32 cellular contexts compared by ENCODE assay signal in the genomic region with DNA sequence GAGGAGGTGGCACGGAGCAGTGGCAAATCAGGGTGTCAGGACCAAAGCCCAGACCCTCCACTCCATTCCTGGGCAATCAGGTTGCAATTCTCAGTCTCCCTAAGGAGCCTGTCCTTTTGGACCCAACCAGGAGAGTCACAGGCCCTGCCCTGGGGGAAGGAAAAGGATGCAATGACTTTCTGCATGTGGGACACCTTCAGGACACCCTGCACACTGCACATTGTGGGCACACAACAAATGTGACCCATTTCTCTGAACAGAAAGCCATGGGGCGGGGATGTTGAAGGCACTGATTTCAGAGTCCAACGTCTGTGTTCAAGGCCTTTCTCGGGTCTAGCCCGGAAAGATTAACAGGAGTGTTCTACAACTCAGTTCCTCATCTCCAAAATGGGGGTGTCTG.
A peak's percentile ranks its signal among the peaks of the same experiment; 100 is the strongest.
DNase-seq lines count a peak whose midpoint lies in the region; ATAC-seq, FAIRE-seq and TF ChIP-seq lines count a peak whose summit lies in the region.
"Had no signal": no experiment of that assay in that cellular context is flagged by ENCODE, and none has a peak within 500 bp of the region (broad histone marks: within the 10 kb centered on the region; RNA-seq: fewer than 3 reads in every experiment).

No MANE protein-coding gene starts in this region.

- no peak overlapping the region for H3K4me3 ChIP-seq in smooth muscle cell
- H3K4me3 ChIP-seq: gastrocnemius medialis, K562, thoracic aorta had no signal

- no peak for TF ChIP-seq POLR2A in H54 (IDR thresholded peaks at IDR 0.05; ENCODE audit: low read depth, low read length)

- H3K27ac ChIP-seq in smooth muscle cell (ENCODE audit: low read depth) (peak overlapping the region; percentile 98), caudate nucleus (ENCODE audit: low read depth, low read length) (no peak overlapping the region)
- H3K27ac ChIP-seq: gastrocnemius medialis, thoracic aorta, WERI-Rb-1 had no signal

- no peak overlapping the region for H3K4me3 Mint-ChIP-seq in Calu3 (ENCODE audit: low read depth, unreplicated experiment)
- no peak overlapping the region for H3K4me3 Mint-ChIP-seq in HFFc6
- H3K4me3 Mint-ChIP-seq in chondrocyte (ENCODE audit: unreplicated experiment) = no peak overlapping the region
- H3K4me3 Mint-ChIP-seq in activated T-helper 2 cell treated with anti-CD3 and anti-CD28 coated beads, Interferon-gamma antibody, Interleukin-2, Interleukin-4, amounts not matched to agents 10 μg/mL and 5 μg/mL and 100 μg/mL, durations not matched to agents 14 hours and 24 hours and 36 hours (ENCODE audit: low read depth) = no peak overlapping the region
- H3K4me3 Mint-ChIP-seq: activated CD4-positive, alpha-beta T cell treated with anti-CD3 and anti-CD28 coated beads, Interleukin-2, amount 10 ng/mL, durations not matched to agents 7 days and 5 days; activated CD8-positive, alpha-beta memory T cell treated with anti-CD3 and anti-CD28 coated beads, Interleukin-2, amount 10 ng/mL, durations not matched to agents 7 days and 5 days; activated naive CD8-positive, alpha-beta T cell; activated T-helper 1 cell treated with anti-CD3 and anti-CD28 coated beads, Interleukin-12 subunit alpha, Interleukin-12 subunit beta, Interleukin-2, Interleukin-4 antibody, amounts not matched to agents 30 ng/mL and 10 ng/mL and 1 ng/mL, durations not matched to agents 14 hours and 24 hours and 36 hours; CD4-positive, alpha-beta T cell; naive thymus-derived CD8-positive, alpha-beta T cell; T-helper 2 cell treated with Interferon-gamma antibody and Interleukin-4, amounts not matched to agents 5 μg/mL and 100 μg/mL, for 36 hours had no signal

- no peaks in the 10 kb centered on the region for H3K36me3 ChIP-seq in smooth muscle cell (ENCODE audit: low read depth)
- H3K36me3 ChIP-seq: gastrocnemius medialis, thoracic aorta, WERI-Rb-1 had no signal

- CTCF ChIA-PET in Calu3 (lab: Charles Lee) = interaction anchor here (0.5 to 0.6 kb wide), 2 partner anchors 405 to 751 kb away, joined by 3 to 4 read pairs; no protein-coding TSS in a partner anchor

- no peaks in the 10 kb centered on the region for H3K27me3 ChIP-seq in smooth muscle cell (ENCODE audit: low read depth)

- WGBS in smooth muscle cell (ENCODE audit: low lambda C conversion rate) = 92% methylated on average over 5 of the region's 5 CpGs

- H3K27me3 Mint-ChIP-seq in Calu3 (ENCODE audit: unreplicated experiment) (peaks cover 21% of the 10 kb centered on the region), HFFc6 (ENCODE audit: insufficient read depth) (peaks cover 2% of the 10 kb centered on the region), chondrocyte (ENCODE audit: low read depth) (peaks cover 23% of the 10 kb centered on the region)
- H3K27me3 Mint-ChIP-seq in activated T-helper 2 cell treated with anti-CD3 and anti-CD28 coated beads, Interferon-gamma antibody, Interleukin-2, Interleukin-4, amounts not matched to agents 10 μg/mL and 5 μg/mL and 100 μg/mL, durations not matched to agents 14 hours and 24 hours and 36 hours (ENCODE audit: low read depth) = peaks cover 8% of the 10 kb centered on the region

- intact Hi-C loops in Calu3 (cut with micrococcal nuclease; ENCODE audit: unreplicated experiment) = no loop called here
- intact Hi-C loops in activated T-helper 2 cell treated with anti-CD3 and anti-CD28 coated beads, Interferon-gamma antibody, Interleukin-2, Interleukin-4, amounts not matched to agents 10 μg/mL and 5 μg/mL and 100 μg/mL, durations not matched to agents 14 hours and 24 hours and 36 hours (cut with micrococcal nuclease) = no loop called here

- H3K27ac Mint-ChIP-seq in Calu3 (ENCODE audit: unreplicated experiment) = no peak overlapping the region
- H3K27ac Mint-ChIP-seq in HFFc6 = no peak overlapping the region; the same call in 1 of the 2 replicates
- peak overlapping the region; percentile 6 for H3K27ac Mint-ChIP-seq in chondrocyte (ENCODE audit: unreplicated experiment)
- no peak overlapping the region for H3K27ac Mint-ChIP-seq in activated T-helper 2 cell treated with anti-CD3 and anti-CD28 coated beads, Interferon-gamma antibody, Interleukin-2, Interleukin-4, amounts not matched to agents 10 μg/mL and 5 μg/mL and 100 μg/mL, durations not matched to agents 14 hours and 24 hours and 36 hours
- H3K27ac Mint-ChIP-seq: activated CD4-positive, alpha-beta T cell treated with anti-CD3 and anti-CD28 coated beads, Interleukin-2, amount 10 ng/mL, durations not matched to agents 7 days and 5 days; activated CD8-positive, alpha-beta memory T cell treated with anti-CD3 and anti-CD28 coated beads, Interleukin-2, amount 10 ng/mL, durations not matched to agents 7 days and 5 days; activated naive CD8-positive, alpha-beta T cell; activated T-helper 1 cell treated with anti-CD3 and anti-CD28 coated beads, Interleukin-12 subunit alpha, Interleukin-12 subunit beta, Interleukin-2, Interleukin-4 antibody, amounts not matched to agents 30 ng/mL and 10 ng/mL and 1 ng/mL, durations not matched to agents 14 hours and 24 hours and 36 hours; CD4-positive, alpha-beta T cell; naive thymus-derived CD8-positive, alpha-beta T cell; T-helper 2 cell treated with Interferon-gamma antibody and Interleukin-4, amounts not matched to agents 5 μg/mL and 100 μg/mL, for 36 hours had no signal

- DNase-seq in Calu3 (no peak), HFFc6 (no peak), chondrocyte (ENCODE audit: low spot score) (peak; percentile 28), smooth muscle cell (lab: John Stamatoyannopoulos, UW; ENCODE audit: unreplicated experiment) (no peak), caudate nucleus (lab: John Stamatoyannopoulos, UW) (no peak), H54 (ENCODE audit: insufficient read length, low spot score) (no peak)
- no peak for DNase-seq in activated T-helper 2 cell treated with anti-CD3 and anti-CD28 coated beads, Interferon-gamma antibody, Interleukin-2, Interleukin-4, amounts not matched to agents 10 μg/mL and 5 μg/mL and 100 μg/mL, durations not matched to agents 14 hours and 24 hours and 36 hours (ENCODE audit: low spot score)
- DNase-seq: activated CD4-positive, alpha-beta T cell treated with anti-CD3 and anti-CD28 coated beads, Interleukin-2, amount 10 ng/mL, durations not matched to agents 7 days and 5 days; activated CD8-positive, alpha-beta memory T cell treated with anti-CD3 and anti-CD28 coated beads, Interleukin-2, amount 10 ng/mL, durations not matched to agents 7 days and 5 days; CD4-positive, alpha-beta T cell; effector CD8-positive, alpha-beta T cell; gastrocnemius medialis; GOT3; hippocampal formation; MM.1S; NCI-H1417 treated with DMSO at 0.1 percent for 48 hours; NCI-H2081 treated with DMSO at 0.1 percent for 48 hours; NCI-H82; retina; stimulated activated CD4-positive, alpha-beta T cell treated with anti-CD3 and anti-CD28 coated beads, Interleukin-4, amount 100 ng/mL, for 24 hours; stimulated activated naive CD4-positive, alpha-beta T cell treated with Interleukin-2 at 50 U/mL for 16 hours; WERI-Rb-1 had no signal

- no peak for FAIRE-seq in H54 (lab: Jason Lieb, UNC)
- FAIRE-seq: astrocyte, GM18507, K562 had no signal

- H3F3A ChIP-seq in smooth muscle cell (ENCODE audit: low read depth) = peaks cover 24% of the 10 kb centered on the region

- TF ChIP-seq CTCF in Calu3 (IDR thresholded peaks at IDR 0.05; ENCODE audit: unreplicated experiment) (peak; percentile 11), HFFc6 (IDR thresholded peaks at IDR 0.05) (peak; percentile 59), chondrocyte (IDR thresholded peaks at IDR 0.05) (no peak), smooth muscle cell (IDR thresholded peaks at IDR 0.05; ENCODE audit: borderline replicate concordance, insufficient read depth, poor library complexity, severe bottlenecking) (no peak)

- no peaks in the 10 kb centered on the region for H3K9me3 Mint-ChIP-seq in Calu3 (ENCODE audit: low read depth, unreplicated experiment)
- H3K9me3 Mint-ChIP-seq in HFFc6 = no peaks in the 10 kb centered on the region
- H3K9me3 Mint-ChIP-seq in chondrocyte (ENCODE audit: low read depth) = no peaks in the 10 kb centered on the region
- no peaks in the 10 kb centered on the region for H3K9me3 Mint-ChIP-seq in activated T-helper 2 cell treated with anti-CD3 and anti-CD28 coated beads, Interferon-gamma antibody, Interleukin-2, Interleukin-4, amounts not matched to agents 10 μg/mL and 5 μg/mL and 100 μg/mL, durations not matched to agents 14 hours and 24 hours and 36 hours
- H3K9me3 Mint-ChIP-seq: activated CD4-positive, alpha-beta T cell treated with anti-CD3 and anti-CD28 coated beads, Interleukin-2, amount 10 ng/mL, durations not matched to agents 7 days and 5 days; activated T-helper 1 cell treated with anti-CD3 and anti-CD28 coated beads, Interleukin-12 subunit alpha, Interleukin-12 subunit beta, Interleukin-2, Interleukin-4 antibody, amounts not matched to agents 30 ng/mL and 10 ng/mL and 1 ng/mL, durations not matched to agents 14 hours and 24 hours and 36 hours; CD4-positive, alpha-beta T cell; T-helper 2 cell treated with Interferon-gamma antibody and Interleukin-4, amounts not matched to agents 5 μg/mL and 100 μg/mL, for 36 hours had no signal

- H3K36me3 Mint-ChIP-seq in Calu3 (ENCODE audit: insufficient read depth, unreplicated experiment) (no peaks in the 10 kb centered on the region), HFFc6 (ENCODE audit: low read depth) (peaks cover 5% of the 10 kb centered on the region; the same call in 1 of the 2 replicates), chondrocyte (ENCODE audit: low read depth) (no peaks in the 10 kb centered on the region)
- no peaks in the 10 kb centered on the region for H3K36me3 Mint-ChIP-seq in activated T-helper 2 cell treated with anti-CD3 and anti-CD28 coated beads, Interferon-gamma antibody, Interleukin-2, Interleukin-4, amounts not matched to agents 10 μg/mL and 5 μg/mL and 100 μg/mL, durations not matched to agents 14 hours and 24 hours and 36 hours (ENCODE audit: low read depth)
- H3K36me3 Mint-ChIP-seq: activated CD8-positive, alpha-beta memory T cell treated with anti-CD3 and anti-CD28 coated beads, Interleukin-2, amount 10 ng/mL, durations not matched to agents 7 days and 5 days; activated naive CD8-positive, alpha-beta T cell had no signal

- no peak overlapping the region for H3K4me2 ChIP-seq in smooth muscle cell

- no peaks in the 10 kb centered on the region for H3K9me3 ChIP-seq in smooth muscle cell (replicated peaks; ENCODE audit: low read depth)
- H3K9me3 ChIP-seq: gastrocnemius medialis, thoracic aorta had no signal

- no peak for ATAC-seq in HG03095 (IDR thresholded peaks at IDR 0.05; ENCODE audit: unreplicated experiment)
- ATAC-seq: activated CD8-positive, alpha-beta memory T cell treated with anti-CD3 and anti-CD28 coated beads, Interleukin-2, amount 10 ng/mL, durations not matched to agents 7 days and 5 days; gastrocnemius medialis; K562; left lobe of liver; naive thymus-derived CD8-positive, alpha-beta T cell had no signal

- no TSS peak for BruUV-seq in Calu3 (replicated peaks; lab: Mats Ljungman, UMichigan)

- H2AFZ ChIP-seq in smooth muscle cell (ENCODE audit: low read depth) = no peak overlapping the region

- H3K4me1 Mint-ChIP-seq in Calu3 (ENCODE audit: low read depth, unreplicated experiment) = no peaks in the 10 kb centered on the region
- H3K4me1 Mint-ChIP-seq in HFFc6 (ENCODE audit: low read depth) = peaks cover 20% of the 10 kb centered on the region
- peaks cover 25% of the 10 kb centered on the region for H3K4me1 Mint-ChIP-seq in chondrocyte (ENCODE audit: low read depth)
- no peaks in the 10 kb centered on the region for H3K4me1 Mint-ChIP-seq in activated T-helper 2 cell treated with anti-CD3 and anti-CD28 coated beads, Interferon-gamma antibody, Interleukin-2, Interleukin-4, amounts not matched to agents 10 μg/mL and 5 μg/mL and 100 μg/mL, durations not matched to agents 14 hours and 24 hours and 36 hours (ENCODE audit: low read depth)
- H3K4me1 Mint-ChIP-seq: activated CD4-positive, alpha-beta T cell treated with anti-CD3 and anti-CD28 coated beads, Interleukin-2, amount 10 ng/mL, durations not matched to agents 7 days and 5 days; activated CD8-positive, alpha-beta memory T cell treated with anti-CD3 and anti-CD28 coated beads, Interleukin-2, amount 10 ng/mL, durations not matched to agents 7 days and 5 days; naive thymus-derived CD8-positive, alpha-beta T cell had no signal

- H3K9ac ChIP-seq in smooth muscle cell (ENCODE audit: low read depth) = no peak overlapping the region

- H3K79me2 ChIP-seq in smooth muscle cell (ENCODE audit: low read depth) = no peaks in the 10 kb centered on the region

- H4K20me1 ChIP-seq in smooth muscle cell (ENCODE audit: low read depth) = no peaks in the 10 kb centered on the region

- peaks cover 11% of the 10 kb centered on the region for H3K4me1 ChIP-seq in smooth muscle cell (ENCODE audit: low read depth)
- H3K4me1 ChIP-seq: gastrocnemius medialis had no signal

Comparison
In these comparisons a context has a peak if more than half of its experiments do, and no peak if none do; other contexts are left out.
1. CTCF ChIP-seq: peak in Calu3 (single experiment) and HFFc6 (single experiment); none in chondrocyte (single experiment) and smooth muscle cell (single experiment).